Comparison of ENCODE assay signal across 9 cellular contexts in the genomic region with DNA sequence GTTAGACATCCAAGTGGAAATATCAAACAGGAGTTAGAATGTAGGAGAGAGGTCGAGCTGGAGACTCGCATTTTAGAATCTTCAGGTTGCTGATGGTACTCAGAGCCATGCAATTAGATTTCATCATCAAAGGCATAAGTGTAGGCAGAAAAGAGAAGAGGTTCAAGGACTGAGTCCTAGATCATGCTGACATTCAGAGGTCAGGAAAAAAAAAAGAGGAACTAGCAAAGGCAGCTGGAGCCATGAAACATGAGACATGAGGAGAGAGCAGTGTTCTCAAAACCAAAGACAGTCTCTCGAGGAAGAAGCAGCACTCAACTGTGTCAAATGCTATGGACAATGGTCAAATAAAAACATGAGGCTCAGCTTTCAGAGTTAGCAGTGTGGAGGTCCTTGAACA. TPM values are rescaled to one million over a fixed set of nuclear protein-coding genes. Genes with fewer than 3 reads are reported as not detected.
A peak's percentile ranks its signal among the peaks of the same experiment; 100 is the strongest.
DNase-seq lines count a peak whose midpoint lies in the region; ATAC-seq, FAIRE-seq and TF ChIP-seq lines count a peak whose summit lies in the region.
"Had no signal": no experiment of that assay in that cellular context is flagged by ENCODE, and none has a peak within 500 bp of the region (broad histone marks: within the 10 kb centered on the region; RNA-seq: fewer than 3 reads in every experiment).

No MANE protein-coding gene starts in this region.

- H3K4me1 ChIP-seq in foreskin keratinocyte (peaks cover 21% of the 10 kb centered on the region), adrenal gland (replicated peaks in 1 of 2) (no peaks in the 10 kb centered on the region)

- DNase-seq in GM12892 (ENCODE audit: insufficient read length) (no peak), bronchial epithelial cell (ENCODE audit: low read depth) (no peak), T-helper 1 cell (no peak), NCI-H1105 (lab: John Stamatoyannopoulos, UW) (no peak), foreskin keratinocyte (no peak), adrenal gland (no peak)

- 27 to 31% (median 28%) methylated on average over 3 of the region's 3 CpGs for WGBS in adrenal gland, 4 donors

- no peak overlapping the region for H3K4me3 ChIP-seq in bronchial epithelial cell (ENCODE audit: low read depth, low read length)
- no peak overlapping the region for H3K4me3 ChIP-seq in adrenal gland

- no peak for TF ChIP-seq POLR2A in GM12892 (IDR thresholded peaks at IDR 0.05; ENCODE audit: low read depth, low read length)
- no peak for TF ChIP-seq POLR2A in adrenal gland (IDR thresholded peaks at IDR 0.05)

- FAIRE-seq in GM12892 (lab: Jason Lieb, UNC) (peak; percentile 76), bronchial epithelial cell (lab: Jason Lieb, UNC) (peak; percentile 28)

- H3K27ac ChIP-seq in foreskin keratinocyte (no peak overlapping the region), adrenal gland (no peak overlapping the region)
- H3K27ac ChIP-seq: epithelial cell of prostate had no signal

- H3K9me3 ChIP-seq in adrenal gland (replicated peaks in 1 of 3): no peaks in the 10 kb centered on the region

- intact Hi-C loops in adrenal gland (cut with DNase I): loop anchor here in 1 of 2 donors (10.0 kb wide), 1 partner anchor 140 kb away; no protein-coding TSS in a partner anchor

- TF ChIP-seq CTCF in bronchial epithelial cell (IDR thresholded peaks at IDR 0.05; ENCODE audit: insufficient read depth, low read length, severe bottlenecking): no peak
- no peak for TF ChIP-seq CTCF in foreskin keratinocyte (conservative IDR thresholded peaks at IDR 0.05)
- no peak for TF ChIP-seq CTCF in adrenal gland (IDR thresholded peaks at IDR 0.05)

- peak; percentile 64 for ATAC-seq in GM21529 (IDR thresholded peaks at IDR 0.05; ENCODE audit: unreplicated experiment)
- ATAC-seq in HG03565 (IDR thresholded peaks at IDR 0.05; ENCODE audit: unreplicated experiment): peak; percentile 36
- ATAC-seq in foreskin keratinocyte: no peak

- H3K27me3 ChIP-seq in bronchial epithelial cell (ENCODE audit: control insufficient read depth, insufficient read depth, low read length) (no peaks in the 10 kb centered on the region), foreskin keratinocyte (no peaks in the 10 kb centered on the region), adrenal gland (no peaks in the 10 kb centered on the region)

- H3K36me3 ChIP-seq in bronchial epithelial cell (ENCODE audit: control insufficient read depth, insufficient read depth, low read length) (no peaks in the 10 kb centered on the region), adrenal gland (replicated peaks in 1 of 2) (no peaks in the 10 kb centered on the region)

RNA-seq across cellular contexts. Expression of gene TPP2, which starts 12.4 kb away (rescaled TPM):
- polyA plus RNA-seq in GM12892 (2012; ENCODE audit: missing spikeins): 47.7 TPM
- total RNA-seq in bronchial epithelial cell (22.4 and 25.5 TPM in 2 replicates), foreskin keratinocyte (61.3 and 61.8 TPM in 2 replicates), adrenal gland (10 to 100 TPM; 16.5 to 50.6 (median 24.8) TPM)
- polyA plus RNA-seq in foreskin keratinocyte (25.4 and 27.4 TPM in 2 replicates), adrenal gland (10 to 100 TPM; 13.8 to 37.1 (median 25.0) TPM)
